8 cellular contexts compared by ENCODE assay signal in genomic region chrX:65706041-65706828, GRCh38. TPM values are rescaled to one million over a fixed set of nuclear protein-coding genes. Genes with fewer than 3 reads are reported as not detected.
DNase-seq lines count a peak whose midpoint lies in the region; TF ChIP-seq lines count a peak whose summit lies in the region.

No MANE protein-coding gene starts in this region.

- intact Hi-C loops in ovary (cut with DNase I), result loop anchor here in 1 of 4 donors (10.0 kb wide), 1 partner anchor 111 kb away; no protein-coding TSS in a partner anchor

- H3K4me1 ChIP-seq in BE2C, result no peaks in the 10 kb centered on the region
- peaks cover 4% of the 10 kb centered on the region for H3K4me1 ChIP-seq in ovary (ENCODE audit: insufficient read depth)

- H3K27me3 ChIP-seq in BE2C (no peaks in the 10 kb centered on the region), ovary (no peaks in the 10 kb centered on the region)

- no peak for TF ChIP-seq POLR2A in ovary (IDR thresholded peaks at IDR 0.05)

- H3K9me3 ChIP-seq in BE2C (no peaks in the 10 kb centered on the region), ovary (no peaks in the 10 kb centered on the region)

- no peak for TF ChIP-seq CTCF in BE2C (IDR thresholded peaks at IDR 0.05; ENCODE audit: low read depth, low read length)
- TF ChIP-seq CTCF in ovary (IDR thresholded peaks at IDR 0.05), result no peak

- H3K4me3 ChIP-seq in BE2C (ENCODE audit: low read depth, low read length), result no peak overlapping the region
- no peak overlapping the region for H3K4me3 ChIP-seq in ovary

- no peak overlapping the region for H3K27ac ChIP-seq in ovary

- DNase-seq in NK-92 treated with Interleukin-12 subunit alpha and Interleukin-12 subunit beta, amount 100 ng/mL, for 24 hours (lab: John Stamatoyannopoulos, UW), result peak; percentile 20
- DNase-seq in NK-92 (lab: John Stamatoyannopoulos, UW; ENCODE audit: unreplicated experiment) (no peak), HT-29 (ENCODE audit: low spot score) (peak; percentile 43), glomerular visceral epithelial cell (ENCODE audit: extremely low spot score) (peak; percentile 95), BE2C (no peak), ovary (no peak)
- DNase-seq in activated T-cell treated with anti-CD3 and anti-CD28 coated beads, Interleukin-2, amount 50 U/mL, for 48 hours, result peak; percentile 81
- peak; percentile 41 to 55 for DNase-seq in stimulated activated CD4-positive, alpha-beta T cell treated with anti-CD3 and anti-CD28 coated beads, Interleukin-2, amount 100 ng/mL, for 24 hours

- 54 to 58% (median 58%) methylated on average over 5 of the region's 5 CpGs for WGBS in ovary, 3 donors

- no peak for TF ChIP-seq EP300 in ovary (IDR thresholded peaks at IDR 0.05)

- H3K36me3 ChIP-seq in BE2C (no peaks in the 10 kb centered on the region), ovary (no peaks in the 10 kb centered on the region)

RNA-seq across cellular contexts. Expression of gene MSN, which starts 38.8 kb away (rescaled TPM):
- 108 and 120 TPM in 2 replicates for total RNA-seq in HT-29 (2014; rRNA removed; shearing (Covaris generic))
- polyA plus RNA-seq in BE2C (2012; ENCODE audit: insufficient read depth, insufficient read length, low read depth), result 48.0 TPM
- 100 to 1,000 TPM in 6 of 7 donors, 10 to 100 TPM in 1; 60.1 to 183 (median 160) TPM for total RNA-seq in ovary
- polyA plus RNA-seq in ovary, result 100 to 1,000 TPM; 119 to 342 TPM

Comparison
In these comparisons a context has a peak if more than half of its experiments do, and no peak if none do; other contexts are left out.
1. DNase-seq: peak in NK-92 treated with Interleukin-12 subunit alpha and Interleukin-12 subunit beta, amount 100 ng/mL, for 24 hours (single experiment), HT-29 (single experiment), activated T-cell treated with anti-CD3 and anti-CD28 coated beads, Interleukin-2, amount 50 U/mL, for 48 hours (2 of 2), glomerular visceral epithelial cell (single experiment) and stimulated activated CD4-positive, alpha-beta T cell treated with anti-CD3 and anti-CD28 coated beads, Interleukin-2, amount 100 ng/mL, for 24 hours (2 of 2); none in NK-92 (single experiment), BE2C (single experiment) and ovary (0 of 5).